ENCODE assay signal across 9 cellular contexts in the genomic region with DNA sequence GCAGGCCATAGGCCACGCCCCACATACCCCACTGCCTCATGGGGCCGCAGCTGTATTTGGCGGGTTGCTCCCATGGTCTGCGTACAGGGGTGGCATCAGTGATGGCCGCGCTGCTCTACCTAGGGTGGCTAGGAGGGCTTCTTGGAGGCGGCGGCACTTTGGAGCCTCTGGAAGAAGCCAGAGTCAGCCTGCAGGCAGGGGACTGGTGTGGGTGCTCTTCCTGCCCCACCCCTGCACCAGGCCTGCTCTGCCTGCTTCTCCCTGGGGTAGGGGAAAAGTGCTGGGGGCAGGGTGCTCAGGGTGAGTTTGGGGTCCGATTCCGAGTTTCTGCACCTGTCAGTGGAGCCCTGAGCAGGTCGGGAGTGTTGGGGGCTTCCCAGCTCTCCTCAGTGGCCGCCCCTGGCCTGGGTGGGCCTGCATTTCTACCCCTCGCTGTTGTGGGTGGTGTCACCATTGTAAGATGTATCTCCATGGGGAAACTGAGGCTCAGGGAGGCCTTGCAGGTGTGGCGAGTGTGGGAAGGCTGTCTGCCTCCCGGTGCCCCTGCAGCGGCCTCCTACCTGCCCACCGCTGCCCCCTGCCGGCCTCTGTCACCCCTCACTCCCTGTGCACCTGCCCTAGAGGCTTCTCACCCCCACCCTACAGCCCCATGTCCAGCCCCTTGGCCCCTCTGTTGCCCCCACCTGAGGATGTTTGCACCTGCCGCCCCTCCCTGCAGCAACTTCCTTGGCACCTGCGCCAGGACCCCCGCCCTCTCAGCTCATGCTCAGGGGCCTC. TPM values are rescaled to one million over a fixed set of nuclear protein-coding genes. Genes with fewer than 3 reads are reported as not detected.
DNase-seq lines count a peak whose midpoint lies in the region; ATAC-seq and TF ChIP-seq lines count a peak whose summit lies in the region.
"Had no signal": no experiment of that assay in that cellular context is flagged by ENCODE, and none has a peak within 500 bp of the region (broad histone marks: within the 10 kb centered on the region; RNA-seq: fewer than 3 reads in every experiment).

No MANE protein-coding gene starts in this region.

- DNase-seq in Calu3 (peak; percentile 37), RWPE1 (ENCODE audit: low spot score) (no peak), astrocyte of the cerebellum (ENCODE audit: low read depth) (no peak), osteocyte (ENCODE audit: extremely low spot score, unreplicated experiment) (no peak), NCI-H146 (lab: John Stamatoyannopoulos, UW) (no peak), MG63 (no peak)
- no peak for DNase-seq in NK-92 treated with Interleukin-12 subunit alpha and Interleukin-12 subunit beta, amount 100 ng/mL, for 24 hours (lab: John Stamatoyannopoulos, UW)

- BruUV-seq in Calu3 (replicated peaks; lab: Mats Ljungman, UMichigan) = no TSS peak

- no peaks in the 10 kb centered on the region; the same call in 1 of the 2 replicates for H3K36me3 ChIP-seq in MG63

- H3K4me1 Mint-ChIP-seq in Calu3 (ENCODE audit: low read depth, unreplicated experiment) = peaks cover 40% of the 10 kb centered on the region
- H3K4me1 Mint-ChIP-seq in osteocyte (ENCODE audit: unreplicated experiment) = peaks cover 26% of the 10 kb centered on the region
- peaks cover 17% of the 10 kb centered on the region for H3K4me1 Mint-ChIP-seq in stimulated activated memory B cell treated with anti-CD40 and anti-IgM and Interleukin-4, amounts not matched to agents 10 μg/mL and 1 μg/mL and 100 μg/mL, for 72 hours

- H3K4me3 ChIP-seq in astrocyte of the cerebellum (ENCODE audit: low read depth, low read length) (no peak overlapping the region), MG63 (no peak overlapping the region)

- in situ Hi-C loops in astrocyte of the cerebellum (cut with HindIII; ENCODE audit: low sequenced_read_pairs) = no loop called here

- H3K27me3 Mint-ChIP-seq in Calu3 (ENCODE audit: unreplicated experiment) (no peaks in the 10 kb centered on the region), osteocyte (ENCODE audit: unreplicated experiment) (no peaks in the 10 kb centered on the region)
- H3K27me3 Mint-ChIP-seq in stimulated activated memory B cell treated with anti-CD40 and anti-IgM and Interleukin-4, amounts not matched to agents 10 μg/mL and 1 μg/mL and 100 μg/mL, for 72 hours = peaks cover 96% of the 10 kb centered on the region

- H3K9me3 ChIP-seq in MG63 = no peaks in the 10 kb centered on the region

- CTCF ChIA-PET in Calu3 (lab: Charles Lee) (no interaction called here), RWPE1 (lab: Yijun Ruan, JAX) (no interaction called here)

- POLR2A ChIA-PET in RWPE1 (lab: Yijun Ruan, JAX; ENCODE audit: low non-redundant PET) = no interaction called here

- intact Hi-C loops in Calu3 (cut with micrococcal nuclease; ENCODE audit: unreplicated experiment) = no loop called here

- no peaks in the 10 kb centered on the region for H3K9me3 Mint-ChIP-seq in Calu3 (ENCODE audit: low read depth, unreplicated experiment)
- no peaks in the 10 kb centered on the region for H3K9me3 Mint-ChIP-seq in osteocyte (ENCODE audit: unreplicated experiment)
- no peaks in the 10 kb centered on the region for H3K9me3 Mint-ChIP-seq in stimulated activated memory B cell treated with anti-CD40 and anti-IgM and Interleukin-4, amounts not matched to agents 10 μg/mL and 1 μg/mL and 100 μg/mL, for 72 hours
- H3K9me3 Mint-ChIP-seq: natural killer cell treated with Interleukin-12 subunit alpha and Interleukin-12 subunit beta and Interleukin-15 and Interleukin-18, amount 100 ng/mL, for 72 hours had no signal

- H3K27me3 ChIP-seq in MG63 = no peaks in the 10 kb centered on the region

- peak overlapping the region; percentile 91 for H3K27ac ChIP-seq in RWPE1

- H3K4me3 Mint-ChIP-seq in Calu3 (ENCODE audit: low read depth, unreplicated experiment) = no peak overlapping the region
- no peak overlapping the region for H3K4me3 Mint-ChIP-seq in osteocyte (ENCODE audit: unreplicated experiment)
- no peak overlapping the region for H3K4me3 Mint-ChIP-seq in stimulated activated memory B cell treated with anti-CD40 and anti-IgM and Interleukin-4, amounts not matched to agents 10 μg/mL and 1 μg/mL and 100 μg/mL, for 72 hours
- H3K4me3 Mint-ChIP-seq: natural killer cell treated with Interleukin-12 subunit alpha and Interleukin-12 subunit beta and Interleukin-15 and Interleukin-18, amount 100 ng/mL, for 72 hours had no signal

- TF ChIP-seq CTCF in Calu3 (IDR thresholded peaks at IDR 0.05; ENCODE audit: unreplicated experiment) = no peak
- TF ChIP-seq CTCF in RWPE1 (conservative IDR thresholded peaks at IDR 0.05; ENCODE audit: low read depth) = no peak
- TF ChIP-seq CTCF in astrocyte of the cerebellum (IDR thresholded peaks at IDR 0.05; ENCODE audit: low read depth, low read length, missing control alignments) = peak; percentile 35
- TF ChIP-seq CTCF in osteocyte (IDR thresholded peaks at IDR 0.05) = peak; percentile 46

- no peak for ATAC-seq in stimulated activated memory B cell treated with anti-CD40 and anti-IgM and Interleukin-4, amounts not matched to agents 10 μg/mL and 1 μg/mL and 100 μg/mL, for 72 hours

- H3K36me3 Mint-ChIP-seq in Calu3 (ENCODE audit: insufficient read depth, unreplicated experiment) (peaks cover 48% of the 10 kb centered on the region), osteocyte (ENCODE audit: unreplicated experiment) (peaks cover 2% of the 10 kb centered on the region)
- no peaks in the 10 kb centered on the region for H3K36me3 Mint-ChIP-seq in stimulated activated memory B cell treated with anti-CD40 and anti-IgM and Interleukin-4, amounts not matched to agents 10 μg/mL and 1 μg/mL and 100 μg/mL, for 72 hours
- H3K36me3 Mint-ChIP-seq: natural killer cell treated with Interleukin-12 subunit alpha and Interleukin-12 subunit beta and Interleukin-15 and Interleukin-18, amount 100 ng/mL, for 72 hours had no signal

- H3K27ac Mint-ChIP-seq in Calu3 (ENCODE audit: unreplicated experiment) = no peak overlapping the region
- H3K27ac Mint-ChIP-seq in osteocyte (ENCODE audit: unreplicated experiment) = no peak overlapping the region
- no peak overlapping the region for H3K27ac Mint-ChIP-seq in stimulated activated memory B cell treated with anti-CD40 and anti-IgM and Interleukin-4, amounts not matched to agents 10 μg/mL and 1 μg/mL and 100 μg/mL, for 72 hours
- H3K27ac Mint-ChIP-seq: natural killer cell treated with Interleukin-12 subunit alpha and Interleukin-12 subunit beta and Interleukin-15 and Interleukin-18, amount 100 ng/mL, for 72 hours had no signal

RNA-seq across cellular contexts. Expression of a gene that starts 5.5 kb away (rescaled TPM):
- 60.2 and 67.6 TPM in 2 replicates for total RNA-seq in Calu3 (2022)
- 26.4 and 26.5 TPM in 2 replicates for total RNA-seq in osteocyte
- total RNA-seq in MG63 (2014; rRNA removed; shearing (Covaris generic); ENCODE audit: low replicate concordance) = 7.5 and 13.6 TPM in 2 replicates

RNA-seq across cellular contexts. Expression of a gene that starts 54.1 kb away (rescaled TPM):
- total RNA-seq in Calu3 (2022) = 0.09 and 0.12 TPM in 2 replicates
- 0.05 and 0.18 TPM in 2 replicates for total RNA-seq in osteocyte
- total RNA-seq in MG63 (2014; rRNA removed; shearing (Covaris generic); ENCODE audit: low replicate concordance) = not detected in 2 replicates
- total RNA-seq: natural killer cell treated with Interleukin-12 subunit alpha and Interleukin-12 subunit beta and Interleukin-15 and Interleukin-18, amount 100 ng/mL, for 72 hours had no signal

Comparison
In these comparisons a context has a peak if more than half of its experiments do, and no peak if none do; other contexts are left out.
1. CTCF ChIP-seq: peak in astrocyte of the cerebellum (single experiment) and osteocyte (single experiment); none in Calu3 (single experiment) and RWPE1 (single experiment).